In genomic region chr5:16889203-16889971, GRCh38 we compare ENCODE assay signal across 11 cellular contexts. TPM values are rescaled to one million over a fixed set of nuclear protein-coding genes. Genes with fewer than 3 reads are reported as not detected.
A peak's percentile ranks its signal among the peaks of the same experiment; 100 is the strongest.
DNase-seq lines count a peak whose midpoint lies in the region; ATAC-seq and TF ChIP-seq lines count a peak whose summit lies in the region.
"Had no signal": no experiment of that assay in that cellular context is flagged by ENCODE, and none has a peak within 500 bp of the region (broad histone marks: within the 10 kb centered on the region; RNA-seq: fewer than 3 reads in every experiment).

No MANE protein-coding gene starts in this region.

- CTCF ChIA-PET in RWPE1 (lab: Yijun Ruan, JAX) = no interaction called here

- H3K4me3 Mint-ChIP-seq in activated T-cell treated with anti-CD3 and anti-CD28 coated beads, Interleukin-2, amount 50 U/mL, for 4 hours = no peak overlapping the region

- no peak for ATAC-seq in activated T-cell treated with anti-CD3 and anti-CD28 coated beads, Interleukin-2, amount 50 U/mL, for 4 hours

- H3K9me3 Mint-ChIP-seq in activated T-cell treated with anti-CD3 and anti-CD28 coated beads, Interleukin-2, amount 50 U/mL, for 4 hours = no peaks in the 10 kb centered on the region

- TF ChIP-seq POLR2A in transverse colon (IDR thresholded peaks at IDR 0.05) = no peak

- intact Hi-C loops in transverse colon (cut with DNase I; ENCODE audit: low total_unique reads) = no loop called here

- WGBS in transverse colon (ENCODE audit: low coverage in 1 of 2), 2 donors = 76 to 77% methylated on average over 7 to 8 of the region's 8 CpGs

- peak overlapping the region; percentile 69 for H3K27ac ChIP-seq in RWPE1
- peak overlapping the region; percentile 49 to 71 (median 60) for H3K27ac ChIP-seq in transverse colon
- H3K27ac ChIP-seq in WERI-Rb-1 = no peak overlapping the region

- in situ Hi-C loops in transverse colon (cut with MboI; ENCODE audit: low pct_ligation_motif_present in 1 of 4, low pct_unique_long_range_greater_than_20kb in 1 of 4, low sequenced_read_pairs in 3 of 4) = no loop called here
- in situ Hi-C loops in GM13977 (cut with MboI; ENCODE audit: low pct_unique_long_range_greater_than_20kb, low sequenced_read_pairs, unreplicated experiment) = no loop called here

- POLR2A ChIA-PET in RWPE1 (lab: Yijun Ruan, JAX; ENCODE audit: low non-redundant PET) = no interaction called here

- peaks cover 4 to 81% (median 43%) of the 10 kb centered on the region in 4 donors for H3K4me1 ChIP-seq in transverse colon

- no peaks in the 10 kb centered on the region for H3K36me3 Mint-ChIP-seq in activated T-cell treated with anti-CD3 and anti-CD28 coated beads, Interleukin-2, amount 50 U/mL, for 4 hours (ENCODE audit: insufficient read depth)

- H3K36me3 ChIP-seq in transverse colon (no peaks in the 10 kb centered on the region), WERI-Rb-1 (no peaks in the 10 kb centered on the region)

- H3K27me3 ChIP-seq in transverse colon (no peaks in the 10 kb centered on the region), WERI-Rb-1 (ENCODE audit: insufficient read depth, low read depth, severe bottlenecking) (no peaks in the 10 kb centered on the region)

- no peaks in the 10 kb centered on the region for H3K9me3 ChIP-seq in transverse colon
- H3K9me3 ChIP-seq in WERI-Rb-1 (ENCODE audit: severe bottlenecking) = peaks cover 2% of the 10 kb centered on the region

- peaks cover 7% of the 10 kb centered on the region for H3K27me3 Mint-ChIP-seq in activated T-cell treated with anti-CD3 and anti-CD28 coated beads, Interleukin-2, amount 50 U/mL, for 4 hours (ENCODE audit: low read depth)

- no peaks in the 10 kb centered on the region for H3K4me1 Mint-ChIP-seq in activated T-cell treated with anti-CD3 and anti-CD28 coated beads, Interleukin-2, amount 50 U/mL, for 4 hours (ENCODE audit: low read depth)

- no peak for TF ChIP-seq EP300 in transverse colon (IDR thresholded peaks at IDR 0.05; ENCODE audit: low read depth)

- H3K4me3 ChIP-seq in fibroblast of the aortic adventitia (ENCODE audit: low read depth, low read length) (no peak overlapping the region), transverse colon (no peak overlapping the region), WERI-Rb-1 (ENCODE audit: low read depth, low read length) (no peak overlapping the region)

- TF ChIP-seq CTCF in RWPE1 (conservative IDR thresholded peaks at IDR 0.05; ENCODE audit: low read depth) = no peak
- TF ChIP-seq CTCF in fibroblast of the aortic adventitia (IDR thresholded peaks at IDR 0.05; ENCODE audit: insufficient read depth, low read length) = peak; percentile 12
- TF ChIP-seq CTCF in transverse colon (IDR thresholded peaks at IDR 0.05) = no peak
- no peak for TF ChIP-seq CTCF in GM13977 (IDR thresholded peaks at IDR 0.05; ENCODE audit: extremely low read depth, insufficient read depth, missing control alignments)
- no peak for TF ChIP-seq CTCF in WERI-Rb-1 (IDR thresholded peaks at IDR 0.05; ENCODE audit: low read depth, low read length)

- DNase-seq in DMS79 treated with DMSO at 0.1 percent for 48 hours (lab: John Stamatoyannopoulos, UW) = peak; percentile 34
- DNase-seq in DMS79 (lab: John Stamatoyannopoulos, UW) = no peak
- DNase-seq in RWPE1 (ENCODE audit: low spot score) = no peak
- DNase-seq in fibroblast of the aortic adventitia (ENCODE audit: low read depth) = peak; percentile 81
- DNase-seq in transverse colon = no peak
- DNase-seq in GM13977 (ENCODE audit: low spot score) = no peak
- DNase-seq in WERI-Rb-1 = no peak
- DNase-seq in activated T-cell treated with anti-CD3 and anti-CD28 coated beads, Interleukin-2, amount 50 U/mL, for 4 hours = no peak
- DNase-seq: amniotic stem cell, OCI-M1, posterior cingulate gyrus had no signal

RNA-seq across cellular contexts. Expression of gene MYO10, which starts 46.7 kb away (rescaled TPM):
- 37.1 and 324 TPM in 2 replicates for total RNA-seq in fibroblast of the aortic adventitia (ENCODE audit: low replicate concordance)
- total RNA-seq in transverse colon = 100 to 1,000 TPM in 1 of 4 donors, 10 to 100 TPM in 3; 51.6 to 190 (median 72.9) TPM
- total RNA-seq in activated T-cell treated with anti-CD3 and anti-CD28 coated beads, Interleukin-2, amount 50 U/mL, for 4 hours = under 1 TPM; 0.18 to 0.54 (median 0.40) TPM

Comparison
In these comparisons a context has a peak if more than half of its experiments do, and no peak if none do; other contexts are left out.
1. DNase-seq: peak in DMS79 treated with DMSO at 0.1 percent for 48 hours (single experiment) and fibroblast of the aortic adventitia (single experiment); none in DMS79 (single experiment), RWPE1 (single experiment), transverse colon (single experiment), GM13977 (single experiment), WERI-Rb-1 (single experiment) and activated T-cell treated with anti-CD3 and anti-CD28 coated beads, Interleukin-2, amount 50 U/mL, for 4 hours (single experiment).
2. RNA of gene MYO10, which starts 46.7 kb away (total RNA-seq): 51.6 to 190 TPM in transverse colon and 37.1 to 324 TPM in fibroblast of the aortic adventitia; 0.18 to 0.54 TPM in activated T-cell treated with anti-CD3 and anti-CD28 coated beads, Interleukin-2, amount 50 U/mL, for 4 hours; every median in the first group is over 10 times any median in the second.